In the genomic region with DNA sequence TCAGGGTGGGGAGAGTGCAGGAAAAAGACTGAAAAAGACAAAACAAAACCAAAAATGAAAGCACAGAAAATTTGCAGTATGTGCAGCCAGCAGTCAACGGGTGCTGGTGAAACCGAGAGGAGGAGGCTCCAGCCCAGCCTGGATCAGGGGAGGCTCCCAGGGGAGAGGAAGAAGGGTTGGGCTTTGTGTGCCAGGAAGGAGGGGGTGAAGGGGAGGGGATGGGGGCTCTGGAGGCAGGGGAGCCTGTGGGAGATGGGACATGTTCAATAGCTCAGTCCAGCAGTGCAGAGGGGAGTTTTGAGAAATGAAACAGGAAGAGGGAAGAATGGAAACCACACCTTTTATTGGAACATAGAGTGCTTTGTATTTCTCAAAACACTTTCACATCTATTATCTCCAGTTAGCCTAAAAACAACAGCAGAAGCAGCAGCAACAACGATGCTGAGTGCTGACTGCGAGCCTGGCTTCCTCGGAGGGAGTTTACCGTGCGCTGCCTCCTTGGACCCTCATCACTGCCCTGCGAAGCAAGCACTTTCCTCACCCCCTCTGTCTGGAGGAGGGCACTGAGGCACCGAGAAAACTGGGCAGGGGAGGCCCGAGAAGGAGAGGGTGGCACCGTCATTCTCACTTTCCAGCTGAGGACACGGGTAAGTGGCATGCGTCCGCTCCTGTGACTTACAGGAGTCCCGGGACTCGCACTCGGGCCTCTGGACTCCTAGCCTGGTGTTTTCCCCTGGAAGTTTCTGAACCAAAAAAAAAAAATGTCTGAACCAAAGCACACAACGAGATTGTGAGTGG, we compare ENCODE assay signal across 7 cellular contexts.
DNase-seq lines count a peak whose midpoint lies in the region; ATAC-seq and TF ChIP-seq lines count a peak whose summit lies in the region.

No MANE protein-coding gene starts in this region.

- H3K4me1 ChIP-seq in left lung (peaks cover 0 to 14% of the 10 kb centered on the region in 2 donors), uterus (peaks cover 0 to 3% of the 10 kb centered on the region in 2 donors)

- peaks cover 4% of the 10 kb centered on the region for H3K36me3 Mint-ChIP-seq in IgD-negative memory B cell
- peaks cover 7% of the 10 kb centered on the region for H3K36me3 Mint-ChIP-seq in activated T-helper 1 cell treated with anti-CD3 and anti-CD28 coated beads, Interleukin-12 subunit alpha, Interleukin-12 subunit beta, Interleukin-2, Interleukin-4 antibody, amounts not matched to agents 30 ng/mL and 10 ng/mL and 1 ng/mL, durations not matched to agents 14 hours and 24 hours and 36 hours (ENCODE audit: low read depth)

- no peak for TF ChIP-seq CTCF in GM13977 (IDR thresholded peaks at IDR 0.05; ENCODE audit: extremely low read depth, insufficient read depth, missing control alignments)
- no peak for TF ChIP-seq CTCF in left lung (IDR thresholded peaks at IDR 0.05)
- no peak for TF ChIP-seq CTCF in uterus (IDR thresholded peaks at IDR 0.05)

- DNase-seq in GM13977 (ENCODE audit: low spot score) (peak; percentile 71), left lung (no peak), uterus (peak in 1 of 2 donors; percentile 25), COR-L47 (lab: John Stamatoyannopoulos, UW) (no peak)
- peak; percentile 42 for DNase-seq in activated T-helper 1 cell treated with anti-CD3 and anti-CD28 coated beads, Interleukin-12 subunit alpha, Interleukin-12 subunit beta, Interleukin-2, Interleukin-4 antibody, amounts not matched to agents 30 ng/mL and 10 ng/mL and 1 ng/mL, durations not matched to agents 14 hours and 24 hours and 36 hours (ENCODE audit: low spot score)

- H3K4me3 ChIP-seq in left lung (no peak overlapping the region), uterus (peak overlapping the region in 1 of 2 donors; percentile 18)

- TF ChIP-seq POLR2A in uterus (IDR thresholded peaks at IDR 0.05): no peak

- ATAC-seq in GM21390 (IDR thresholded peaks at IDR 0.05; ENCODE audit: unreplicated experiment) (peak; percentile 77), left lung (peak; percentile 60)

- peaks cover 31 to 37% (median 34%) of the 10 kb centered on the region in 3 donors for H3K4me1 Mint-ChIP-seq in IgD-negative memory B cell
- H3K4me1 Mint-ChIP-seq in activated T-helper 1 cell treated with anti-CD3 and anti-CD28 coated beads, Interleukin-12 subunit alpha, Interleukin-12 subunit beta, Interleukin-2, Interleukin-4 antibody, amounts not matched to agents 30 ng/mL and 10 ng/mL and 1 ng/mL, durations not matched to agents 14 hours and 24 hours and 36 hours (ENCODE audit: low read depth): peaks cover 32% of the 10 kb centered on the region

- peaks cover 0 to under 1% of the 10 kb centered on the region in 2 donors for H3K36me3 ChIP-seq in left lung
- H3K36me3 ChIP-seq in uterus: no peaks in the 10 kb centered on the region

- no peaks in the 10 kb centered on the region for H3K9me3 Mint-ChIP-seq in IgD-negative memory B cell
- H3K9me3 Mint-ChIP-seq in activated T-helper 1 cell treated with anti-CD3 and anti-CD28 coated beads, Interleukin-12 subunit alpha, Interleukin-12 subunit beta, Interleukin-2, Interleukin-4 antibody, amounts not matched to agents 30 ng/mL and 10 ng/mL and 1 ng/mL, durations not matched to agents 14 hours and 24 hours and 36 hours: no peaks in the 10 kb centered on the region

- H3K27me3 Mint-ChIP-seq in IgD-negative memory B cell: no peaks in the 10 kb centered on the region
- H3K27me3 Mint-ChIP-seq in activated T-helper 1 cell treated with anti-CD3 and anti-CD28 coated beads, Interleukin-12 subunit alpha, Interleukin-12 subunit beta, Interleukin-2, Interleukin-4 antibody, amounts not matched to agents 30 ng/mL and 10 ng/mL and 1 ng/mL, durations not matched to agents 14 hours and 24 hours and 36 hours (ENCODE audit: insufficient read depth): no peaks in the 10 kb centered on the region

- intact Hi-C loops in activated T-helper 1 cell treated with anti-CD3 and anti-CD28 coated beads, Interleukin-12 subunit alpha, Interleukin-12 subunit beta, Interleukin-2, Interleukin-4 antibody, amounts not matched to agents 30 ng/mL and 10 ng/mL and 1 ng/mL, durations not matched to agents 14 hours and 24 hours and 36 hours (cut with micrococcal nuclease): loop anchor here (1.0 to 2.0 kb wide), 2 partner anchors 12 to 62 kb away; a partner anchor contains a TSS
- intact Hi-C loops in left lung (cut with DNase I): loop anchor here in 1 of 2 donors (10.0 kb wide), 1 partner anchor 186 kb away; no protein-coding TSS in a partner anchor
- intact Hi-C loops in uterus (cut with DNase I; ENCODE audit: low total_unique reads): no loop called here

- H3K27me3 ChIP-seq in left lung (no peaks in the 10 kb centered on the region), uterus (no peaks in the 10 kb centered on the region)

- H3K27ac ChIP-seq in left lung: peak overlapping the region in 1 of 2 donors; percentile 3
- peak overlapping the region; percentile 41 to 47 for H3K27ac ChIP-seq in uterus

- in situ Hi-C loops in GM13977 (cut with MboI; ENCODE audit: low pct_unique_long_range_greater_than_20kb, low sequenced_read_pairs, unreplicated experiment): no loop called here

- peak overlapping the region; percentile 54 to 98 (median 94) for H3K27ac Mint-ChIP-seq in IgD-negative memory B cell
- H3K27ac Mint-ChIP-seq in activated T-helper 1 cell treated with anti-CD3 and anti-CD28 coated beads, Interleukin-12 subunit alpha, Interleukin-12 subunit beta, Interleukin-2, Interleukin-4 antibody, amounts not matched to agents 30 ng/mL and 10 ng/mL and 1 ng/mL, durations not matched to agents 14 hours and 24 hours and 36 hours: peak overlapping the region; percentile 95

- H3K4me3 Mint-ChIP-seq in IgD-negative memory B cell: peak overlapping the region; percentile 72 to 94 (median 90)
- H3K4me3 Mint-ChIP-seq in activated T-helper 1 cell treated with anti-CD3 and anti-CD28 coated beads, Interleukin-12 subunit alpha, Interleukin-12 subunit beta, Interleukin-2, Interleukin-4 antibody, amounts not matched to agents 30 ng/mL and 10 ng/mL and 1 ng/mL, durations not matched to agents 14 hours and 24 hours and 36 hours: peak overlapping the region; percentile 72

- H3K9me3 ChIP-seq in left lung (no peaks in the 10 kb centered on the region), uterus (no peaks in the 10 kb centered on the region)

Comparison
In these comparisons a context has a peak if more than half of its experiments do, and no peak if none do; other contexts are left out.
1. DNase-seq: peak in GM13977 (single experiment) and activated T-helper 1 cell treated with anti-CD3 and anti-CD28 coated beads, Interleukin-12 subunit alpha, Interleukin-12 subunit beta, Interleukin-2, Interleukin-4 antibody, amounts not matched to agents 30 ng/mL and 10 ng/mL and 1 ng/mL, durations not matched to agents 14 hours and 24 hours and 36 hours (single experiment); none in left lung (0 of 2) and COR-L47 (single experiment).